Comparison of ENCODE assay signal across 26 cellular contexts in genomic region chr7:55272328-55272727, GRCh38.
DNase-seq lines count a peak whose midpoint lies in the region; ATAC-seq and TF ChIP-seq lines count a peak whose summit lies in the region.
"Had no signal": no experiment of that assay in that cellular context is flagged by ENCODE, and none has a peak within 500 bp of the region (broad histone marks: within the 10 kb centered on the region; RNA-seq: fewer than 3 reads in every experiment).

No MANE protein-coding gene starts in this region.

- ATAC-seq in lung (ENCODE audit: insufficient read depth, low FRiP score) (no peak), HG03097 (IDR thresholded peaks at IDR 0.05; ENCODE audit: low FRiP score, unreplicated experiment) (no peak)
- ATAC-seq: HCT116, HepG2, SK-N-SH treated with all-trans-retinoic acid at 6 μM for 48 hours, T-helper 17 cell had no signal

- in situ Hi-C loops in GM13977 (cut with MboI; ENCODE audit: low pct_unique_long_range_greater_than_20kb, low sequenced_read_pairs, unreplicated experiment), result no loop called here

- POLR2A ChIA-PET in HEK293 (lab: Yijun Ruan, JAX), result no interaction called here

- no peak overlapping the region for H3K4me3 ChIP-seq in HEK293 (ENCODE audit: low read depth, low read length)
- H3K4me3 ChIP-seq in lung, result peak overlapping the region; percentile 4
- H3K4me3 ChIP-seq: MG63, Peyer's patch had no signal

- H3K9me3 ChIP-seq in HEK293 (ENCODE audit: control insufficient read depth, insufficient read depth, low read depth, low read length), result no peaks in the 10 kb centered on the region
- H3K9me3 ChIP-seq in lung (ENCODE audit: control insufficient read depth in 2 of 2, insufficient read depth in 1 of 2, low read length in 1 of 2), result peaks cover 0 to 1% of the 10 kb centered on the region in 2 donors
- H3K9me3 ChIP-seq: BE2C, MG63, Peyer's patch had no signal

- H3K27me3 ChIP-seq in lung (ENCODE audit: control insufficient read depth, insufficient read depth), result no peaks in the 10 kb centered on the region
- H3K27me3 ChIP-seq: BE2C, MG63, Peyer's patch had no signal

- H3K4me1 ChIP-seq in HEK293 (ENCODE audit: control insufficient read depth, insufficient read depth, low read length), result no peaks in the 10 kb centered on the region
- no peaks in the 10 kb centered on the region for H3K4me1 ChIP-seq in lung (ENCODE audit: control insufficient read depth in 2 of 2, insufficient read depth in 2 of 2, low read length in 2 of 2)
- H3K4me1 ChIP-seq: BE2C, Peyer's patch had no signal

- H3K36me3 ChIP-seq in HEK293 (ENCODE audit: control insufficient read depth in 2 of 2, insufficient read depth in 1 of 2, low read length in 2 of 2) (no peaks in the 10 kb centered on the region), lung (ENCODE audit: control insufficient read depth in 2 of 2, insufficient read depth in 2 of 2, low read length in 2 of 2) (no peaks in the 10 kb centered on the region)
- H3K36me3 ChIP-seq: BE2C, MG63, Peyer's patch had no signal

- DNase-seq in DMS 273 (lab: John Stamatoyannopoulos, UW; ENCODE audit: unreplicated experiment) (peak; percentile 33), DMS 273 treated with DMSO at 0.1 percent for 48 hours (lab: John Stamatoyannopoulos, UW) (no peak), RPMI8226 (peak; percentile 54), lung (ENCODE audit: low spot score) (no peak), SIG-M5 treated with dmso at 0.1 percent for 504 hours (lab: John Stamatoyannopoulos, UW; ENCODE audit: unreplicated experiment) (no peak), GM13977 (ENCODE audit: low spot score) (no peak)
- DNase-seq: BE2C; Calu3; CD8-positive, alpha-beta memory T cell; GOT3; KG1; MG63; NCI-H2029; NCI-H2171; NCI-H226; NCI-H524; OCI-M1; Peyer's patch; SIG-M5; T-helper 17 cell had no signal

- CTCF ChIA-PET in HEK293 (lab: Yijun Ruan, JAX), result interaction anchor here (1.7 to 2.0 kb wide), 3 partner anchors 17 to 498 kb away, joined by 5 to 8 read pairs (median 6); no protein-coding TSS in a partner anchor

- 52 to 68% methylated on average over 4 of the region's 4 CpGs for WGBS in lung, 2 donors

- H3K27ac ChIP-seq in HEK293 (ENCODE audit: extremely low read depth, low read depth, low read length) (no peak overlapping the region), lung (ENCODE audit: low read depth in 1 of 2, low read length in 1 of 2) (no peak overlapping the region)
- H3K27ac ChIP-seq: 22Rv1, Peyer's patch had no signal

- TF ChIP-seq CTCF in HEK293 (tag by site-specific recombination; IDR thresholded peaks at IDR 0.05), result no peak
- TF ChIP-seq CTCF in lung (IDR thresholded peaks at IDR 0.05; ENCODE audit: control extremely low read depth, extremely low read depth), result no peak
- TF ChIP-seq CTCF in GM13977 (IDR thresholded peaks at IDR 0.05; ENCODE audit: extremely low read depth, insufficient read depth, missing control alignments), result no peak

TF ChIP-seq in HEK293, 187 proteins besides CTCF, POLR2A, EP300 and RAD21:
- TF ChIP-seq PRDM10 (tag by site-specific recombination; IDR thresholded peaks at IDR 0.05) (peak; percentile 54), ZNF529 (tag by site-specific recombination; IDR thresholded peaks at IDR 0.05; ENCODE audit: insufficient replicate concordance) (no peak), ZNF555 (tag by site-specific recombination; conservative IDR thresholded peaks at IDR 0.05) (no peak), GLIS1 (tag by site-specific recombination; IDR thresholded peaks at IDR 0.05) (no peak), KLF9 (tag by site-specific recombination; IDR thresholded peaks at IDR 0.05; ENCODE audit: low read depth) (no peak), ZNF391 (tag by site-specific recombination; IDR thresholded peaks at IDR 0.05; ENCODE audit: borderline replicate concordance, low read depth) (no peak), SCRT2 (tag by site-specific recombination; IDR thresholded peaks at IDR 0.05) (no peak), ZNF621 (tag by site-specific recombination; IDR thresholded peaks at IDR 0.05) (no peak)
TF ChIP-seq in HEK293: peak in this region for 1.

Comparison
In these comparisons a context has a peak if more than half of its experiments do, and no peak if none do; other contexts are left out.
1. DNase-seq: peak in DMS 273 (single experiment) and RPMI8226 (single experiment); none in DMS 273 treated with DMSO at 0.1 percent for 48 hours (single experiment), lung (single experiment), SIG-M5 treated with dmso at 0.1 percent for 504 hours (single experiment) and GM13977 (single experiment).